1 cellular context compared by ENCODE assay signal in genomic region chr19:45448425-45448756, GRCh38.
TF ChIP-seq lines count a peak whose summit lies in the region.

No MANE protein-coding gene starts in this region.

TF ChIP-seq in H1, 55 proteins besides CTCF, POLR2A, EP300 and RAD21:
- no peak for TF ChIP-seq SUZ12 (IDR thresholded peaks at IDR 0.05; ENCODE audit: low read length)
- TF ChIP-seq KDM1A (IDR thresholded peaks at IDR 0.05; ENCODE audit: borderline replicate concordance, low read length) = 0 out of 2 replicates have a peak, but pooled peaks have one; percentile 16
- no peak for TF ChIP-seq NANOG (IDR thresholded peaks at IDR 0.05; ENCODE audit: insufficient read depth, low read depth, low read length, poor library complexity, severe bottlenecking)
- TF ChIP-seq SIN3A (conservative IDR thresholded peaks at IDR 0.05 in 1 of 2, IDR thresholded peaks at IDR 0.05 in 1 of 2; ENCODE audit: low read depth in 1 of 2, low read length in 2 of 2) = no peak
- no peak for TF ChIP-seq RFX5 (IDR thresholded peaks at IDR 0.05; ENCODE audit: borderline replicate concordance, low read depth, low read length)
- no peak for TF ChIP-seq ATF2 (IDR thresholded peaks at IDR 0.05; ENCODE audit: low read length)
- TF ChIP-seq ASH2L (IDR thresholded peaks at IDR 0.05; ENCODE audit: low read length) = no peak
- no peak for TF ChIP-seq CEBPB (IDR thresholded peaks at IDR 0.05; ENCODE audit: low read depth, low read length)
- TF ChIP-seq BACH1 (IDR thresholded peaks at IDR 0.05; ENCODE audit: low read length) = no peak
- no peak for TF ChIP-seq EZH2 (IDR thresholded peaks at IDR 0.05; ENCODE audit: low read depth, low read length, severe bottlenecking)
- TF ChIP-seq RXRA (IDR thresholded peaks at IDR 0.05; ENCODE audit: insufficient read depth, low read depth, low read length) = no peak
- TF ChIP-seq HDAC2 (IDR thresholded peaks at IDR 0.05; ENCODE audit: borderline replicate concordance in 1 of 2, low read depth in 2 of 2, low read length in 2 of 2) = 0 out of 4 replicates have a peak, but pooled peaks of 1 of the 2 experiments have one; percentile 24
TF ChIP-seq in H1: peak in this region for 2.
